In the genomic region with DNA sequence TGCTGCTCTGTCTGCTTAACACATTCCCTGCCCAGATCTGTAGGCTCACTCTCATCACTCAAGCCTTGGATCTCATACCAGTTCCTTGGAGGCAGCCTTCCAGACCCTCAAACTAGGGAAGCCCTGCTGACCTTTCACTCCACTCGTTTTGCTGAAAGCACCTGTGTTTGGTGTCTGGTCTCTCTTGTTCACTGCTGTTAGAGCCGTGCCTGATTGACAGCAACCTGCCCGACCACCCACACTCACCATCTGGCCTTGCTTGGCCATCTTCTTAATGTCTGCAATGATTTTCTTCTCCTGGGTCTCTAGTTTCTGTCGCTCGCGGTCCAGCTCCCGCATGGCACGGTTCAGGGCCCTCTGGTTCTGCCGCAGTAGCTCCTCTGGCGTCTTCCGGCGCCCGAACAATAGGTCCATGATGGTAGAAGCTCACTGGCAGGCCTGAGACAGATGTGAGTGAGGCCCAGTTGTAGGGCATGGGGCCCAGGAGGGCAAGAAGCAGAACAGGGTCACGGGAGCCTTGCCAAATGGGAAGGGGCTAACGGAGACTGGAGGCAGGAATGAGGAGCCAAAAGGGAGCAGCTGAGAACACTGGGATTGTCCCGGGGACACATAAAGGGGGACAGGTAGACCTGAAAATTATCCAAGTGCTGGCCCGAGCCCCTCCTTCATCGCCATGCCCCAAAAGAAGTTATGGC, we compare ENCODE assay signal across 8 cellular contexts. TPM values are rescaled to one million over a fixed set of nuclear protein-coding genes. Genes with fewer than 3 reads are reported as not detected.
DNase-seq lines count a peak whose midpoint lies in the region; ATAC-seq and TF ChIP-seq lines count a peak whose summit lies in the region.

No MANE protein-coding gene starts in this region.

- H3K27me3 Mint-ChIP-seq in HFFc6 (ENCODE audit: insufficient read depth): peaks cover 15% of the 10 kb centered on the region
- H3K27me3 Mint-ChIP-seq in activated T-helper 2 cell treated with anti-CD3 and anti-CD28 coated beads, Interferon-gamma antibody, Interleukin-2, Interleukin-4, amounts not matched to agents 10 μg/mL and 5 μg/mL and 100 μg/mL, durations not matched to agents 14 hours and 24 hours and 36 hours (ENCODE audit: low read depth): no peaks in the 10 kb centered on the region
- H3K27me3 Mint-ChIP-seq in stimulated activated naive B cell treated with anti-CD40 and anti-IgM and Interleukin-4, amounts not matched to agents 10 μg/mL and 1 μg/mL and 100 μg/mL, for 72 hours: no peaks in the 10 kb centered on the region

- peak overlapping the region; percentile 80 for H3K27ac ChIP-seq in iPS-20b (ENCODE audit: low read length)

- H3K4me1 ChIP-seq in iPS-20b (ENCODE audit: insufficient read depth, low read length): peaks cover 10% of the 10 kb centered on the region

- no peaks in the 10 kb centered on the region for H3K27me3 ChIP-seq in iPS-20b (ENCODE audit: insufficient read depth, low read length)

- TF ChIP-seq CTCF in HFFc6 (IDR thresholded peaks at IDR 0.05): no peak

- intact Hi-C loops in activated T-helper 2 cell treated with anti-CD3 and anti-CD28 coated beads, Interferon-gamma antibody, Interleukin-2, Interleukin-4, amounts not matched to agents 10 μg/mL and 5 μg/mL and 100 μg/mL, durations not matched to agents 14 hours and 24 hours and 36 hours (cut with micrococcal nuclease): loop anchor here (2.0 kb wide), 1 partner anchor 35 kb away; the partner anchor contains the start of gene ZBTB45

- H3K4me3 ChIP-seq in iPS-20b (ENCODE audit: low read length): peak overlapping the region; percentile 89

- no peak for ATAC-seq in stimulated activated naive B cell treated with anti-CD40 and anti-IgM and Interleukin-4, amounts not matched to agents 10 μg/mL and 1 μg/mL and 100 μg/mL, for 72 hours (replicated peaks)
- ATAC-seq in HG02973 (IDR thresholded peaks at IDR 0.05; ENCODE audit: unreplicated experiment): no peak

- peaks cover under 1% of the 10 kb centered on the region; the same call in 1 of the 2 replicates for H3K9me3 Mint-ChIP-seq in HFFc6
- no peaks in the 10 kb centered on the region for H3K9me3 Mint-ChIP-seq in activated T-helper 2 cell treated with anti-CD3 and anti-CD28 coated beads, Interferon-gamma antibody, Interleukin-2, Interleukin-4, amounts not matched to agents 10 μg/mL and 5 μg/mL and 100 μg/mL, durations not matched to agents 14 hours and 24 hours and 36 hours
- no peaks in the 10 kb centered on the region for H3K9me3 Mint-ChIP-seq in stimulated activated naive B cell treated with anti-CD40 and anti-IgM and Interleukin-4, amounts not matched to agents 10 μg/mL and 1 μg/mL and 100 μg/mL, for 72 hours

- H3K27ac Mint-ChIP-seq in HFFc6: peak overlapping the region; percentile 98
- H3K27ac Mint-ChIP-seq in activated T-helper 2 cell treated with anti-CD3 and anti-CD28 coated beads, Interferon-gamma antibody, Interleukin-2, Interleukin-4, amounts not matched to agents 10 μg/mL and 5 μg/mL and 100 μg/mL, durations not matched to agents 14 hours and 24 hours and 36 hours: peak overlapping the region; percentile 91
- H3K27ac Mint-ChIP-seq in stimulated activated naive B cell treated with anti-CD40 and anti-IgM and Interleukin-4, amounts not matched to agents 10 μg/mL and 1 μg/mL and 100 μg/mL, for 72 hours: peak overlapping the region; percentile 98

- H3K36me3 Mint-ChIP-seq in HFFc6 (ENCODE audit: low read depth): peaks cover 49% of the 10 kb centered on the region
- peaks cover 88% of the 10 kb centered on the region for H3K36me3 Mint-ChIP-seq in activated T-helper 2 cell treated with anti-CD3 and anti-CD28 coated beads, Interferon-gamma antibody, Interleukin-2, Interleukin-4, amounts not matched to agents 10 μg/mL and 5 μg/mL and 100 μg/mL, durations not matched to agents 14 hours and 24 hours and 36 hours (ENCODE audit: low read depth)
- peaks cover 60 to 78% of the 10 kb centered on the region in 2 donors for H3K36me3 Mint-ChIP-seq in stimulated activated naive B cell treated with anti-CD40 and anti-IgM and Interleukin-4, amounts not matched to agents 10 μg/mL and 1 μg/mL and 100 μg/mL, for 72 hours

- peak overlapping the region; percentile 93 for H3K9ac ChIP-seq in iPS-20b (ENCODE audit: low read depth, low read length)

- peak overlapping the region; percentile 96 for H3K4me3 Mint-ChIP-seq in HFFc6
- peak overlapping the region; percentile 92 for H3K4me3 Mint-ChIP-seq in activated T-helper 2 cell treated with anti-CD3 and anti-CD28 coated beads, Interferon-gamma antibody, Interleukin-2, Interleukin-4, amounts not matched to agents 10 μg/mL and 5 μg/mL and 100 μg/mL, durations not matched to agents 14 hours and 24 hours and 36 hours (ENCODE audit: low read depth)
- peak overlapping the region; percentile 96 to 97 for H3K4me3 Mint-ChIP-seq in stimulated activated naive B cell treated with anti-CD40 and anti-IgM and Interleukin-4, amounts not matched to agents 10 μg/mL and 1 μg/mL and 100 μg/mL, for 72 hours

- DNase-seq in HFFc6 (no peak), DMS79 treated with DMSO at 0.1 percent for 48 hours (lab: John Stamatoyannopoulos, UW) (no peak), pons (ENCODE audit: low spot score) (no peak)
- DNase-seq in activated T-helper 2 cell treated with anti-CD3 and anti-CD28 coated beads, Interferon-gamma antibody, Interleukin-2, Interleukin-4, amounts not matched to agents 10 μg/mL and 5 μg/mL and 100 μg/mL, durations not matched to agents 14 hours and 24 hours and 36 hours (ENCODE audit: low spot score): no peak
- no peak for DNase-seq in stimulated activated naive B cell treated with anti-CD40 and anti-IgM and Interleukin-4, amounts not matched to agents 10 μg/mL and 1 μg/mL and 100 μg/mL, for 72 hours
- no peak for DNase-seq in activated CD4-positive, alpha-beta T cell treated with anti-CD3 and anti-CD28 coated beads for 48 hours

- peaks cover 53% of the 10 kb centered on the region for H3K36me3 ChIP-seq in iPS-20b (ENCODE audit: insufficient read depth, low read depth, low read length)

- H3K4me1 Mint-ChIP-seq in HFFc6 (ENCODE audit: low read depth): peaks cover 51% of the 10 kb centered on the region
- peaks cover 28% of the 10 kb centered on the region for H3K4me1 Mint-ChIP-seq in activated T-helper 2 cell treated with anti-CD3 and anti-CD28 coated beads, Interferon-gamma antibody, Interleukin-2, Interleukin-4, amounts not matched to agents 10 μg/mL and 5 μg/mL and 100 μg/mL, durations not matched to agents 14 hours and 24 hours and 36 hours (ENCODE audit: low read depth)
- peaks cover 50 to 74% of the 10 kb centered on the region in 2 donors for H3K4me1 Mint-ChIP-seq in stimulated activated naive B cell treated with anti-CD40 and anti-IgM and Interleukin-4, amounts not matched to agents 10 μg/mL and 1 μg/mL and 100 μg/mL, for 72 hours

- no peaks in the 10 kb centered on the region for H3K9me3 ChIP-seq in iPS-20b (ENCODE audit: insufficient read depth, low read depth, low read length)

RNA-seq across cellular contexts. Expression of gene CHMP2A, which starts 1.0 kb away (rescaled TPM):
- total RNA-seq in HFFc6 (2021; fragmentation: NEBNext Ultra II Directional; extraction: Animal tissue kit (Norgen Biotek cat#: 25700)): 100 to 1,000 TPM; 100 to 126 (median 120) TPM
- total RNA-seq in activated T-helper 2 cell treated with anti-CD3 and anti-CD28 coated beads, Interferon-gamma antibody, Interleukin-2, Interleukin-4, amounts not matched to agents 10 μg/mL and 5 μg/mL and 100 μg/mL, durations not matched to agents 14 hours and 24 hours and 36 hours: 102 and 105 TPM in 2 replicates

RNA-seq across cellular contexts. Expression of gene UBE2M, which starts 4.5 kb away (rescaled TPM):
- total RNA-seq in HFFc6 (2021; fragmentation: NEBNext Ultra II Directional; extraction: Animal tissue kit (Norgen Biotek cat#: 25700)): 100 to 1,000 TPM in 5 of 6 experiments, 10 to 100 TPM in 1; 91.5 to 114 (median 106) TPM
- total RNA-seq in activated T-helper 2 cell treated with anti-CD3 and anti-CD28 coated beads, Interferon-gamma antibody, Interleukin-2, Interleukin-4, amounts not matched to agents 10 μg/mL and 5 μg/mL and 100 μg/mL, durations not matched to agents 14 hours and 24 hours and 36 hours: 133 and 142 TPM in 2 replicates

RNA-seq across cellular contexts. Expression of gene TRIM28, which starts 10.1 kb away (rescaled TPM):
- total RNA-seq in HFFc6 (2021; fragmentation: NEBNext Ultra II Directional; extraction: Animal tissue kit (Norgen Biotek cat#: 25700)): 100 to 1,000 TPM; 376 to 529 (median 445) TPM
- total RNA-seq in activated T-helper 2 cell treated with anti-CD3 and anti-CD28 coated beads, Interferon-gamma antibody, Interleukin-2, Interleukin-4, amounts not matched to agents 10 μg/mL and 5 μg/mL and 100 μg/mL, durations not matched to agents 14 hours and 24 hours and 36 hours: 658 and 662 TPM in 2 replicates

RNA-seq across cellular contexts. Expression of gene MZF1, which starts 19.2 kb away (rescaled TPM):
- total RNA-seq in HFFc6 (2021; fragmentation: NEBNext Ultra II Directional; extraction: Animal tissue kit (Norgen Biotek cat#: 25700)): 10 to 100 TPM in 3 of 6 experiments, 1 to 10 TPM in 3; 8.3 to 12.4 (median 9.3) TPM
- total RNA-seq in activated T-helper 2 cell treated with anti-CD3 and anti-CD28 coated beads, Interferon-gamma antibody, Interleukin-2, Interleukin-4, amounts not matched to agents 10 μg/mL and 5 μg/mL and 100 μg/mL, durations not matched to agents 14 hours and 24 hours and 36 hours: 18.8 and 19.0 TPM in 2 replicates

RNA-seq across cellular contexts. Expression of gene ZBTB45, which starts 34.3 kb away (rescaled TPM):
- total RNA-seq in HFFc6 (2021; fragmentation: NEBNext Ultra II Directional; extraction: Animal tissue kit (Norgen Biotek cat#: 25700)): 10 to 100 TPM; 15.0 to 17.4 (median 16.7) TPM
- total RNA-seq in activated T-helper 2 cell treated with anti-CD3 and anti-CD28 coated beads, Interferon-gamma antibody, Interleukin-2, Interleukin-4, amounts not matched to agents 10 μg/mL and 5 μg/mL and 100 μg/mL, durations not matched to agents 14 hours and 24 hours and 36 hours: 16.6 and 17.7 TPM in 2 replicates
